In genomic region chr10:133572055-133572454, GRCh38 we compare ENCODE assay signal across 2 cellular contexts. TPM values are rescaled to one million over a fixed set of nuclear protein-coding genes. Genes with fewer than 3 reads are reported as not detected.
"Had no signal": no experiment of that assay in that cellular context is flagged by ENCODE, and none has a peak within 500 bp of the region (broad histone marks: within the 10 kb centered on the region; RNA-seq: fewer than 3 reads in every experiment).

No MANE protein-coding gene starts in this region.

RNA-seq across cellular contexts. Expression of gene SYCE1, which starts 6.7 kb away (rescaled TPM):
- total RNA-seq: G401, GM12878 had no signal

RNA-seq across cellular contexts. Expression of gene FRG2B, which starts 54.5 kb away (rescaled TPM):
- total RNA-seq: G401, GM12878 had no signal
